Comparison of ENCODE assay signal across 15 cellular contexts in the genomic region with DNA sequence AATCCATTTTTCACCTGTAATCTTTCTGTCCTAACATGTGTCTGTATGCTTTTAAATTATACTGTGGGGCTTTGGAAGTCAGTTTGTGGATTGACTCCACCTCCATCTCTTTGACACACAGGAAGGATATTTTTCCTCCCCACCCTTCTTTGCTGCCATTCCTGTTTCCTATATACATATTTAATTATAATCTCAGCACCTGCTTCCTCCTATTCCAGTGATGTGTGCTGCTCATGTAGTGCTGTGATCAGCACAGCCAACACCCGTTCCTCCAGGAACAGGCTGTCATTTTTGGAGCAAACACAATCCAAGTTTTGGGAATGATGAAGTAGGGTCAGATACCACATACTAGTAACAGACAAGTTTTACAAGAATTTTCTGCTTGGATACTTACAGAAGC.
DNase-seq lines count a peak whose midpoint lies in the region; ATAC-seq and TF ChIP-seq lines count a peak whose summit lies in the region.
"Had no signal": no experiment of that assay in that cellular context is flagged by ENCODE, and none has a peak within 500 bp of the region (broad histone marks: within the 10 kb centered on the region; RNA-seq: fewer than 3 reads in every experiment).

No MANE protein-coding gene starts in this region.

- BruUV-seq in Calu3 (replicated peaks; lab: Mats Ljungman, UMichigan) = no TSS peak

- no peak overlapping the region for H3K4me3 ChIP-seq in mucosa of descending colon
- H3K4me3 ChIP-seq: BLaER1, GM23248 had no signal

- intact Hi-C loops in Calu3 (cut with micrococcal nuclease; ENCODE audit: unreplicated experiment) (no loop called here), mucosa of descending colon (cut with DNase I, micrococcal nuclease) (no loop called here)
- intact Hi-C loops in activated T-helper 1 cell treated with anti-CD3 and anti-CD28 coated beads, Interleukin-12 subunit alpha, Interleukin-12 subunit beta, Interleukin-2, Interleukin-4 antibody, amounts not matched to agents 30 ng/mL and 10 ng/mL and 1 ng/mL, durations not matched to agents 14 hours and 24 hours and 36 hours (cut with micrococcal nuclease) = no loop called here

- H3K4me1 Mint-ChIP-seq in Calu3 (ENCODE audit: low read depth, unreplicated experiment) = peaks cover 20% of the 10 kb centered on the region
- H3K4me1 Mint-ChIP-seq in activated T-helper 1 cell treated with anti-CD3 and anti-CD28 coated beads, Interleukin-12 subunit alpha, Interleukin-12 subunit beta, Interleukin-2, Interleukin-4 antibody, amounts not matched to agents 30 ng/mL and 10 ng/mL and 1 ng/mL, durations not matched to agents 14 hours and 24 hours and 36 hours (ENCODE audit: low read depth) = no peaks in the 10 kb centered on the region
- H3K4me1 Mint-ChIP-seq: B cell; CD4-positive, CD25-positive, alpha-beta regulatory T cell; H9 had no signal

- DNase-seq in Calu3 = no peak
- peak; percentile 76 for DNase-seq in NCI-H69 (lab: John Stamatoyannopoulos, UW)
- no peak for DNase-seq in mucosa of descending colon
- DNase-seq in stimulated activated CD4-positive, alpha-beta T cell treated with anti-CD3 and anti-CD28 coated beads, Interleukin-4, amount 100 ng/mL, for 24 hours = no peak
- DNase-seq in activated T-helper 1 cell treated with anti-CD3 and anti-CD28 coated beads, Interleukin-12 subunit alpha, Interleukin-12 subunit beta, Interleukin-2, Interleukin-4 antibody, amounts not matched to agents 30 ng/mL and 10 ng/mL and 1 ng/mL, durations not matched to agents 14 hours and 24 hours and 36 hours (ENCODE audit: low spot score) = no peak
- DNase-seq: CD4-positive, CD25-positive, alpha-beta regulatory T cell; CD8-positive, alpha-beta T cell; DMS53; DND-41; H9 had no signal

- H3K36me3 ChIP-seq in mucosa of descending colon (ENCODE audit: low read depth) = no peaks in the 10 kb centered on the region
- H3K36me3 ChIP-seq: BLaER1 had no signal

- TF ChIP-seq CTCF in Calu3 (IDR thresholded peaks at IDR 0.05; ENCODE audit: unreplicated experiment) = no peak
- TF ChIP-seq CTCF in mucosa of descending colon (IDR thresholded peaks at IDR 0.05) = no peak

- ATAC-seq in mucosa of descending colon (peak; percentile 42), GM19351 (IDR thresholded peaks at IDR 0.05; ENCODE audit: unreplicated experiment) (no peak)
- ATAC-seq: CD8-positive, alpha-beta T cell; HCT116 had no signal

- peak overlapping the region; percentile 14 for H3K27ac Mint-ChIP-seq in Calu3 (ENCODE audit: unreplicated experiment)
- H3K27ac Mint-ChIP-seq in activated T-helper 1 cell treated with anti-CD3 and anti-CD28 coated beads, Interleukin-12 subunit alpha, Interleukin-12 subunit beta, Interleukin-2, Interleukin-4 antibody, amounts not matched to agents 30 ng/mL and 10 ng/mL and 1 ng/mL, durations not matched to agents 14 hours and 24 hours and 36 hours = no peak overlapping the region
- H3K27ac Mint-ChIP-seq: B cell; CD4-positive, CD25-positive, alpha-beta regulatory T cell; CD8-positive, alpha-beta T cell; H9 had no signal

- no peaks in the 10 kb centered on the region for H3K9me3 ChIP-seq in mucosa of descending colon
- H3K9me3 ChIP-seq: BLaER1 had no signal

- H3K4me3 Mint-ChIP-seq in Calu3 (ENCODE audit: low read depth, unreplicated experiment) = no peak overlapping the region
- H3K4me3 Mint-ChIP-seq in activated T-helper 1 cell treated with anti-CD3 and anti-CD28 coated beads, Interleukin-12 subunit alpha, Interleukin-12 subunit beta, Interleukin-2, Interleukin-4 antibody, amounts not matched to agents 30 ng/mL and 10 ng/mL and 1 ng/mL, durations not matched to agents 14 hours and 24 hours and 36 hours = no peak overlapping the region
- H3K4me3 Mint-ChIP-seq: B cell; CD4-positive, CD25-positive, alpha-beta regulatory T cell; CD8-positive, alpha-beta T cell; H9 had no signal

- no peaks in the 10 kb centered on the region for H3K27me3 Mint-ChIP-seq in Calu3 (ENCODE audit: unreplicated experiment)
- peaks cover 3% of the 10 kb centered on the region for H3K27me3 Mint-ChIP-seq in activated T-helper 1 cell treated with anti-CD3 and anti-CD28 coated beads, Interleukin-12 subunit alpha, Interleukin-12 subunit beta, Interleukin-2, Interleukin-4 antibody, amounts not matched to agents 30 ng/mL and 10 ng/mL and 1 ng/mL, durations not matched to agents 14 hours and 24 hours and 36 hours (ENCODE audit: insufficient read depth)

- no peaks in the 10 kb centered on the region for H3K36me3 Mint-ChIP-seq in Calu3 (ENCODE audit: insufficient read depth, unreplicated experiment)
- H3K36me3 Mint-ChIP-seq in activated T-helper 1 cell treated with anti-CD3 and anti-CD28 coated beads, Interleukin-12 subunit alpha, Interleukin-12 subunit beta, Interleukin-2, Interleukin-4 antibody, amounts not matched to agents 30 ng/mL and 10 ng/mL and 1 ng/mL, durations not matched to agents 14 hours and 24 hours and 36 hours (ENCODE audit: low read depth) = no peaks in the 10 kb centered on the region
- H3K36me3 Mint-ChIP-seq: CD4-positive, CD25-positive, alpha-beta regulatory T cell; CD8-positive, alpha-beta T cell had no signal

- CTCF ChIA-PET in Calu3 (lab: Charles Lee) = no interaction called here

- H3K4me1 ChIP-seq in mucosa of descending colon (ENCODE audit: low read depth) = no peaks in the 10 kb centered on the region
- H3K4me1 ChIP-seq: BLaER1 had no signal

- H3K9me3 Mint-ChIP-seq in Calu3 (ENCODE audit: low read depth, unreplicated experiment) = no peaks in the 10 kb centered on the region
- no peaks in the 10 kb centered on the region for H3K9me3 Mint-ChIP-seq in activated T-helper 1 cell treated with anti-CD3 and anti-CD28 coated beads, Interleukin-12 subunit alpha, Interleukin-12 subunit beta, Interleukin-2, Interleukin-4 antibody, amounts not matched to agents 30 ng/mL and 10 ng/mL and 1 ng/mL, durations not matched to agents 14 hours and 24 hours and 36 hours
- H3K9me3 Mint-ChIP-seq: CD8-positive, alpha-beta T cell; H9 had no signal
